ENCODE assay signal across 15 cellular contexts in the genomic region with DNA sequence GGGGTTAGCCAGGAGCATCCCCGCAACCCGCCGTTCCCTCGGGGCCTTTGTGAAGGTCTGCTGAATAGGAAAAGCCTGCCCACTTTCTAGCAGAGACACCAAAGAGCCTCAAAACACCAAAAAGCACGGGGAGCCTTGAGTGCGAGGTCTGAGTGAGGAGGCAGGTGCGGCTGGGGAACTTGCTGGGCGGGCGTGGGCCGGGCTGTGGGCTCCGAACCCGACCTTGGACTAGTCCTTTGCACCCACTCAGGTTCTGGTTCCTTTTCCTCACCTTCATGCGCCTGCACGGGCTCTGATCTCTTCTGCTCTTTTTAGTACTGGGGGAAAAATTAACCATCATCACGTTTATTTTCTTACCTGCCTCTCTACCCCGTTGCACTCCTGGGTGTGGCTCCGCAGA. TPM values are rescaled to one million over a fixed set of nuclear protein-coding genes. Genes with fewer than 3 reads are reported as not detected.
A peak's percentile ranks its signal among the peaks of the same experiment; 100 is the strongest.
DNase-seq lines count a peak whose midpoint lies in the region; ATAC-seq and TF ChIP-seq lines count a peak whose summit lies in the region.
"Had no signal": no experiment of that assay in that cellular context is flagged by ENCODE, and none has a peak within 500 bp of the region (broad histone marks: within the 10 kb centered on the region; RNA-seq: fewer than 3 reads in every experiment).

No MANE protein-coding gene starts in this region.

- peak overlapping the region; percentile 96 for H3K4me2 ChIP-seq in BLaER1

- H3K36me3 ChIP-seq in BLaER1 (peaks cover 9% of the 10 kb centered on the region; the same call in 1 of the 2 replicates), spleen (no peaks in the 10 kb centered on the region)
- H3K36me3 ChIP-seq: HAP-1 had no signal

- H3K27me3 ChIP-seq in BLaER1: no peaks in the 10 kb centered on the region
- no peaks in the 10 kb centered on the region for H3K27me3 ChIP-seq in dorsolateral prefrontal cortex
- H3K27me3 ChIP-seq in spleen (replicated peaks in 1 of 7): peaks cover 0 to 20% (median 0%) of the 10 kb centered on the region in 7 donors

- H3K9ac ChIP-seq in BLaER1: no peak overlapping the region
- H3K9ac ChIP-seq: GM23248 had no signal

- H3K4me1 ChIP-seq in BLaER1: peaks cover 62% of the 10 kb centered on the region
- peaks cover 4 to 36% (median 15%) of the 10 kb centered on the region in 6 donors for H3K4me1 ChIP-seq in spleen
- H3K4me1 ChIP-seq: HAP-1 had no signal

- intact Hi-C loops in dorsolateral prefrontal cortex (cut with DNase I): no loop called here
- intact Hi-C loops in spleen (cut with DNase I; ENCODE audit: low total_unique reads): no loop called here

- 84 to 94% (median 92%) methylated on average over 16 to 17 of the region's 17 CpGs for WGBS in spleen, 5 donors

- no peak for ATAC-seq in HG03378 (IDR thresholded peaks at IDR 0.05; ENCODE audit: unreplicated experiment)
- ATAC-seq in HG03442 (IDR thresholded peaks at IDR 0.05; ENCODE audit: unreplicated experiment): no peak

- TF ChIP-seq CTCF in dorsolateral prefrontal cortex (IDR thresholded peaks at IDR 0.05 in 54 of 56, conservative IDR thresholded peaks at IDR 0.05 in 2 of 56; ENCODE audit: low read depth in 1 of 56, partially characterized antibody in 56 of 56) (no peak), spleen (IDR thresholded peaks at IDR 0.05 in 8 of 11, conservative IDR thresholded peaks at IDR 0.05 in 3 of 11) (no peak)

- no peak overlapping the region for H3K4me3 ChIP-seq in BLaER1
- H3K4me3 ChIP-seq in dorsolateral prefrontal cortex: no peak overlapping the region
- H3K4me3 ChIP-seq in spleen: no peak overlapping the region
- H3K4me3 ChIP-seq: GM23248, HAP-1 had no signal

- DNase-seq in dorsolateral prefrontal cortex (no peak), spleen (no peak), HUDEP-2 (lab: John Stamatoyannopoulos, UW; ENCODE audit: unreplicated experiment in 76 of 76) (no peak)
- DNase-seq: 8988T; CD4-positive, alpha-beta T cell; DMS153; DMS79; GDM1; GM23248 had no signal

- no peaks in the 10 kb centered on the region for H4K20me1 ChIP-seq in BLaER1

- H3K9me3 ChIP-seq in BLaER1: no peaks in the 10 kb centered on the region
- H3K9me3 ChIP-seq in spleen: no peaks in the 10 kb centered on the region
- H3K9me3 ChIP-seq: HAP-1 had no signal

- TF ChIP-seq POLR2A in spleen (IDR thresholded peaks at IDR 0.05): no peak

- H3K27ac ChIP-seq in BLaER1 (no peak overlapping the region), angular gyrus (ENCODE audit: low read depth, low read length) (peak overlapping the region; percentile 45), dorsolateral prefrontal cortex (peak overlapping the region in 37 of 59 donors; percentile 2 to 83 (median 66)), spleen (no peak overlapping the region)
- H3K27ac ChIP-seq: C4-2B, GM23248 had no signal

RNA-seq across cellular contexts. Expression of a gene that starts 19.9 kb away (rescaled TPM):
- total RNA-seq in dorsolateral prefrontal cortex (100 to 1,000 TPM in 6 of 120 experiments, 10 to 100 TPM in 114; 20.1 to 134 (median 52.7) TPM), spleen (10 to 100 TPM in 1 of 7 donors, 1 to 10 TPM in 6; 4.4 to 11.8 (median 9.6) TPM)
- polyA plus RNA-seq in spleen: 1 to 10 TPM in 2 of 3 donors, under 1 TPM in 1; 0.93 to 2.5 (median 1.9) TPM
- total RNA-seq: CD4-positive, alpha-beta T cell; GM23248 had no signal

RNA-seq across cellular contexts. Expression of a gene that starts 51.5 kb away (rescaled TPM):
- total RNA-seq in dorsolateral prefrontal cortex (100 to 1,000 TPM in 55 of 120 experiments, 10 to 100 TPM in 65; 52.2 to 139 (median 98.2) TPM), spleen (10 to 100 TPM; 26.9 to 44.8 (median 33.9) TPM)
- polyA plus RNA-seq in spleen: 10 to 100 TPM in 1 of 3 donors, 1 to 10 TPM in 2; 8.9 to 12.3 (median 9.4) TPM

Comparison
In these comparisons a context has a peak if more than half of its experiments do, and no peak if none do; other contexts are left out.
1. H3K27ac ChIP-seq: peak in angular gyrus (single experiment) and dorsolateral prefrontal cortex (37 of 59); none in BLaER1 (single experiment) and spleen (0 of 8).